Comparison of ENCODE assay signal across 20 cellular contexts in genomic region chr2:43027496-43027895, GRCh38.
"Had no signal": no experiment of that assay in that cellular context is flagged by ENCODE, and none has a peak within 500 bp of the region (broad histone marks: within the 10 kb centered on the region; RNA-seq: fewer than 3 reads in every experiment).

No MANE protein-coding gene starts in this region.

- H3K36me3 ChIP-seq: ascending aorta, WERI-Rb-1 had no signal

- H3K27ac ChIP-seq: ascending aorta, parathyroid adenoma, WERI-Rb-1 had no signal

- H3K27me3 ChIP-seq: ascending aorta, dorsolateral prefrontal cortex had no signal

- H3K4me1 ChIP-seq: parathyroid adenoma had no signal

- H3K36me3 Mint-ChIP-seq: activated CD8-positive, alpha-beta memory T cell treated with anti-CD3 and anti-CD28 coated beads, Interleukin-2, amount 10 ng/mL, durations not matched to agents 7 days and 5 days; activated naive CD4-positive, alpha-beta T cell treated with anti-CD3 and anti-CD28 coated beads, Interleukin-2, amount 10 ng/mL, durations not matched to agents 7 days and 5 days had no signal

- H3K27me3 Mint-ChIP-seq: activated CD4-positive, alpha-beta memory T cell treated with anti-CD3 and anti-CD28 coated beads for 36 hours; activated CD4-positive, alpha-beta T cell treated with anti-CD3 and anti-CD28 coated beads for 36 hours; stimulated activated naive CD8-positive, alpha-beta T cell treated with anti-CD3 and anti-CD28 coated beads, Interleukin-15, Interleukin-2, amounts not matched to agents 100 ng/mL and 50 ng/mL, for 24 hours had no signal

- ATAC-seq: activated CD4-positive, alpha-beta T cell treated with anti-CD3 and anti-CD28 coated beads for 36 hours; activated CD8-positive, alpha-beta memory T cell treated with anti-CD3 and anti-CD28 coated beads, Interleukin-2, amount 10 ng/mL, durations not matched to agents 7 days and 5 days; esophagus mucosa; T-helper 17 cell had no signal

- H3K9me3 ChIP-seq: ascending aorta had no signal

- H3K9ac ChIP-seq: parathyroid adenoma had no signal

- FAIRE-seq: bronchial epithelial cell, endometrium, small intestine had no signal

- H3K79me2 ChIP-seq: parathyroid adenoma had no signal

- H2AFZ ChIP-seq: parathyroid adenoma had no signal

- DNase-seq: activated CD4-positive, alpha-beta memory T cell treated with anti-CD3 and anti-CD28 coated beads for 36 hours; activated CD4-positive, alpha-beta T cell treated with anti-CD3 and anti-CD28 coated beads for 36 hours; activated CD8-positive, alpha-beta memory T cell treated with anti-CD3 and anti-CD28 coated beads, Interleukin-2, amount 10 ng/mL, durations not matched to agents 7 days and 5 days; activated naive CD4-positive, alpha-beta T cell treated with anti-CD3 and anti-CD28 coated beads, Interleukin-2, amount 10 ng/mL, durations not matched to agents 7 days and 5 days; activated T-cell treated with anti-CD3 and anti-CD28 coated beads, Interleukin-2, amount 50 U/mL, for 1 hour; dorsolateral prefrontal cortex; hippocampal formation; mesenchymal stem cell; stimulated activated CD4-positive, alpha-beta T cell treated with anti-CD3 and anti-CD28 coated beads, Interleukin-4, amount 100 ng/mL, for 4 hours; stimulated activated CD8-positive, alpha-beta memory T cell treated with anti-CD3 and anti-CD28 coated beads, Interleukin-4, amount 100 ng/mL, for 48 hours; T-helper 17 cell; WERI-Rb-1 had no signal

- H3K4me3 Mint-ChIP-seq: activated CD4-positive, alpha-beta memory T cell treated with anti-CD3 and anti-CD28 coated beads for 36 hours; activated CD4-positive, alpha-beta T cell treated with anti-CD3 and anti-CD28 coated beads for 36 hours; activated CD8-positive, alpha-beta memory T cell treated with anti-CD3 and anti-CD28 coated beads, Interleukin-2, amount 10 ng/mL, durations not matched to agents 7 days and 5 days; activated naive CD4-positive, alpha-beta T cell treated with anti-CD3 and anti-CD28 coated beads, Interleukin-2, amount 10 ng/mL, durations not matched to agents 7 days and 5 days; stimulated activated naive CD8-positive, alpha-beta T cell treated with anti-CD3 and anti-CD28 coated beads, Interleukin-15, Interleukin-2, amounts not matched to agents 100 ng/mL and 50 ng/mL, for 24 hours; T-helper 17 cell had no signal

- H3K27ac Mint-ChIP-seq: activated CD4-positive, alpha-beta memory T cell treated with anti-CD3 and anti-CD28 coated beads for 36 hours; activated CD4-positive, alpha-beta T cell treated with anti-CD3 and anti-CD28 coated beads for 36 hours; activated CD8-positive, alpha-beta memory T cell treated with anti-CD3 and anti-CD28 coated beads, Interleukin-2, amount 10 ng/mL, durations not matched to agents 7 days and 5 days; activated naive CD4-positive, alpha-beta T cell treated with anti-CD3 and anti-CD28 coated beads, Interleukin-2, amount 10 ng/mL, durations not matched to agents 7 days and 5 days; activated T-helper 2 cell treated with anti-CD3 and anti-CD28 coated beads, Interferon-gamma antibody, Interleukin-2, Interleukin-4, amounts not matched to agents 10 μg/mL and 5 μg/mL and 100 μg/mL, durations not matched to agents 14 hours and 24 hours and 36 hours; stimulated activated naive CD8-positive, alpha-beta T cell treated with anti-CD3 and anti-CD28 coated beads, Interleukin-15, Interleukin-2, amounts not matched to agents 100 ng/mL and 50 ng/mL, for 24 hours; T-helper 17 cell had no signal

- H3K4me3 ChIP-seq: ascending aorta, dorsolateral prefrontal cortex had no signal
